17 cellular contexts compared by ENCODE assay signal in genomic region chr2:23531280-23531679, GRCh38.
DNase-seq lines count a peak whose midpoint lies in the region; ATAC-seq and TF ChIP-seq lines count a peak whose summit lies in the region.
"Had no signal": no experiment of that assay in that cellular context is flagged by ENCODE, and none has a peak within 500 bp of the region (broad histone marks: within the 10 kb centered on the region; RNA-seq: fewer than 3 reads in every experiment).

No MANE protein-coding gene starts in this region.

- peaks cover 24% of the 10 kb centered on the region for H3K4me1 ChIP-seq in CD4-positive, alpha-beta memory T cell (ENCODE audit: insufficient read depth, low read length)
- H3K4me1 ChIP-seq in esophagus squamous epithelium (peaks cover 7 to 71% (median 20%) of the 10 kb centered on the region in 3 donors), thymus (ENCODE audit: control insufficient read depth, insufficient read depth, low read length) (peaks cover 26% of the 10 kb centered on the region)

- TF ChIP-seq POLR2A in esophagus squamous epithelium (IDR thresholded peaks at IDR 0.05), result no peak

- H3K9me3 ChIP-seq in CD4-positive, alpha-beta memory T cell (ENCODE audit: control insufficient read depth in 1 of 2, low read length in 2 of 2), result no peaks in the 10 kb centered on the region
- no peaks in the 10 kb centered on the region for H3K9me3 ChIP-seq in esophagus squamous epithelium
- H3K9me3 ChIP-seq in thymus (ENCODE audit: control insufficient read depth), result no peaks in the 10 kb centered on the region
- H3K9me3 ChIP-seq: BE2C had no signal

- H3K4me3 ChIP-seq in CD4-positive, alpha-beta memory T cell (ENCODE audit: low read length in 2 of 2), result no peak overlapping the region
- H3K4me3 ChIP-seq in esophagus squamous epithelium (no peak overlapping the region), thymus (ENCODE audit: low read length) (no peak overlapping the region)

- WGBS in esophagus squamous epithelium, 2 donors, result 90 to 100% methylated on average over 4 to 8 of the region's 11 CpGs
- WGBS in thymus, result 96% methylated on average over 11 of the region's 11 CpGs

- no peak for ATAC-seq in GM21447 (IDR thresholded peaks at IDR 0.05; ENCODE audit: unreplicated experiment)

- H3K27me3 ChIP-seq in CD4-positive, alpha-beta memory T cell (ENCODE audit: insufficient read depth, low read length), result no peaks in the 10 kb centered on the region
- H3K27me3 ChIP-seq in esophagus squamous epithelium, result no peaks in the 10 kb centered on the region
- H3K27me3 ChIP-seq in thymus (ENCODE audit: control insufficient read depth, insufficient read depth), result no peaks in the 10 kb centered on the region
- H3K27me3 ChIP-seq: BE2C had no signal

- H3K27ac ChIP-seq in CD4-positive, alpha-beta memory T cell (ENCODE audit: low read depth, low read length), result no peak overlapping the region
- H3K27ac ChIP-seq in esophagus squamous epithelium (peak overlapping the region in 3 of 4 donors; percentile 71 to 75 (median 73)), thymus (ENCODE audit: low read depth) (peak overlapping the region; percentile 72)
- H3K27ac ChIP-seq: 22Rv1 had no signal

- no peaks in the 10 kb centered on the region for H3K9me3 Mint-ChIP-seq in activated CD4-positive, alpha-beta T cell treated with anti-CD3 and anti-CD28 coated beads, Interleukin-2, amount 10 ng/mL, durations not matched to agents 7 days and 5 days
- H3K9me3 Mint-ChIP-seq in CD4-positive, alpha-beta memory T cell, result no peaks in the 10 kb centered on the region
- H3K9me3 Mint-ChIP-seq: HFFc6 had no signal

- POLR2A ChIA-PET in activated CD4-positive, alpha-beta T cell treated with anti-CD3 and anti-CD28 coated beads, Interleukin-2, amount 10 ng/mL, durations not matched to agents 7 days and 5 days (lab: Charles Lee), result no interaction called here
- POLR2A ChIA-PET in CD4-positive, alpha-beta memory T cell (lab: Charles Lee; ENCODE audit: partially characterized antibody), result no interaction called here

- TF ChIP-seq CTCF in esophagus squamous epithelium (IDR thresholded peaks at IDR 0.05), result no peak

- H3K36me3 ChIP-seq in CD4-positive, alpha-beta memory T cell (ENCODE audit: insufficient read depth, low read length), result no peaks in the 10 kb centered on the region
- no peaks in the 10 kb centered on the region for H3K36me3 ChIP-seq in esophagus squamous epithelium
- no peaks in the 10 kb centered on the region for H3K36me3 ChIP-seq in thymus (ENCODE audit: control insufficient read depth, insufficient read depth)
- H3K36me3 ChIP-seq: BE2C had no signal

- H3K36me3 Mint-ChIP-seq in activated CD4-positive, alpha-beta T cell treated with anti-CD3 and anti-CD28 coated beads, Interleukin-2, amount 10 ng/mL, durations not matched to agents 7 days and 5 days (ENCODE audit: low read depth), result peaks cover 2% of the 10 kb centered on the region
- H3K36me3 Mint-ChIP-seq in CD4-positive, alpha-beta memory T cell, result no peaks in the 10 kb centered on the region

- CTCF ChIA-PET in activated CD4-positive, alpha-beta T cell treated with anti-CD3 and anti-CD28 coated beads, Interleukin-2, amount 10 ng/mL, durations not matched to agents 7 days and 5 days (lab: Charles Lee), result no interaction called here
- CTCF ChIA-PET in CD4-positive, alpha-beta memory T cell (lab: Charles Lee; ENCODE audit: partially characterized antibody), result no interaction called here

- no peak overlapping the region for H3K4me3 Mint-ChIP-seq in activated CD4-positive, alpha-beta T cell treated with anti-CD3 and anti-CD28 coated beads, Interleukin-2, amount 10 ng/mL, durations not matched to agents 7 days and 5 days
- no peak overlapping the region for H3K4me3 Mint-ChIP-seq in CD4-positive, alpha-beta memory T cell
- H3K4me3 Mint-ChIP-seq: HFFc6 had no signal

- no peak for DNase-seq in activated CD4-positive, alpha-beta T cell treated with anti-CD3 and anti-CD28 coated beads, Interleukin-2, amount 10 ng/mL, durations not matched to agents 7 days and 5 days
- DNase-seq in activated CD4-positive, alpha-beta T cell treated with anti-CD3 and anti-CD28 coated beads, Interleukin-2, amount 50 U/mL, for 4 hours, result no peak
- DNase-seq in CD4-positive, alpha-beta memory T cell, result no peak
- no peak for DNase-seq in esophagus squamous epithelium (lab: John Stamatoyannopoulos, UW)
- DNase-seq in activated CD4-positive, CD25-positive, alpha-beta regulatory T cell treated with anti-CD3 and anti-CD28 coated beads, Interleukin-2, amount 50 U/mL, for 72 hours, result no peak
- no peak for DNase-seq in cerebellar nuclear complex (lab: John Stamatoyannopoulos, UW)
- DNase-seq: BE2C; HFFc6; KG1; NCI-H1417 treated with DMSO at 0.1 percent for 48 hours; NCI-H2029; NCI-H446; NK-92 treated with Interleukin-12 subunit alpha and Interleukin-12 subunit beta, amount 100 ng/mL, for 24 hours; SHP77 treated with DMSO at 0.1 percent for 48 hours had no signal

- H3K27me3 Mint-ChIP-seq in activated CD4-positive, alpha-beta T cell treated with anti-CD3 and anti-CD28 coated beads, Interleukin-2, amount 10 ng/mL, durations not matched to agents 7 days and 5 days, result no peaks in the 10 kb centered on the region
- no peaks in the 10 kb centered on the region for H3K27me3 Mint-ChIP-seq in CD4-positive, alpha-beta memory T cell

- H3K4me1 Mint-ChIP-seq in activated CD4-positive, alpha-beta T cell treated with anti-CD3 and anti-CD28 coated beads, Interleukin-2, amount 10 ng/mL, durations not matched to agents 7 days and 5 days, result peaks cover 47% of the 10 kb centered on the region
- peaks cover 19 to 35% (median 25%) of the 10 kb centered on the region in 4 donors for H3K4me1 Mint-ChIP-seq in CD4-positive, alpha-beta memory T cell

- intact Hi-C loops in CD4-positive, alpha-beta memory T cell (cut with micrococcal nuclease), result no loop called here
- intact Hi-C loops in esophagus squamous epithelium (cut with DNase I), result no loop called here

- H3K27ac Mint-ChIP-seq in activated CD4-positive, alpha-beta T cell treated with anti-CD3 and anti-CD28 coated beads, Interleukin-2, amount 10 ng/mL, durations not matched to agents 7 days and 5 days, result peak overlapping the region; percentile 99
- H3K27ac Mint-ChIP-seq in CD4-positive, alpha-beta memory T cell, result peak overlapping the region in 4 of 7 donors; percentile 6 to 96 (median 67)
- H3K27ac Mint-ChIP-seq: HFFc6 had no signal
